Comparison of ENCODE assay signal across 3 cellular contexts in genomic region chr3:103341078-103341477, GRCh38.
TF ChIP-seq lines count a peak whose summit lies in the region.

No MANE protein-coding gene starts in this region.

TF ChIP-seq in A549, 52 proteins besides CTCF, POLR2A, EP300 and RAD21:
- TF ChIP-seq PBX3 (IDR thresholded peaks at IDR 0.05) (no peak), HDAC2 (IDR thresholded peaks at IDR 0.05) (no peak), CEBPB (IDR thresholded peaks at IDR 0.05) (peak; percentile 14 to 42; a peak in 2 of 4 replicates)

TF ChIP-seq in IMR-90, 13 proteins besides CTCF, POLR2A, EP300 and RAD21:
- TF ChIP-seq MXI1 (IDR thresholded peaks at IDR 0.05; ENCODE audit: borderline replicate concordance, low read depth, low read length) (no peak), CEBPB (IDR thresholded peaks at IDR 0.05; ENCODE audit: low read depth, low read length) (peak; percentile 90), RFX5 (IDR thresholded peaks at IDR 0.05; ENCODE audit: low read depth, low read length) (no peak), FOS (IDR thresholded peaks at IDR 0.05; ENCODE audit: low read depth, low read length) (no peak), NFE2L2 (IDR thresholded peaks at IDR 0.05; ENCODE audit: low read depth, low read length) (no peak)

TF ChIP-seq in H1, 55 proteins besides CTCF, POLR2A, EP300 and RAD21:
- TF ChIP-seq BRCA1 (IDR thresholded peaks at IDR 0.05; ENCODE audit: low read depth, low read length) (no peak), CEBPB (IDR thresholded peaks at IDR 0.05; ENCODE audit: low read depth, low read length) (peak; percentile 81; the same call in 1 of the 2 replicates)
